ENCODE assay signal across 8 cellular contexts in genomic region chr14:50060871-50061663, GRCh38. TPM values are rescaled to one million over a fixed set of nuclear protein-coding genes. Genes with fewer than 3 reads are reported as not detected.
DNase-seq lines count a peak whose midpoint lies in the region; ATAC-seq, FAIRE-seq and TF ChIP-seq lines count a peak whose summit lies in the region.

No MANE protein-coding gene starts in this region.

- FAIRE-seq in HTR-8/SVneo (lab: Jason Lieb, UNC) (no peak), bronchial epithelial cell (lab: Jason Lieb, UNC) (no peak)

- no peak overlapping the region for H3K4me3 ChIP-seq in bronchial epithelial cell (ENCODE audit: low read depth, low read length)

- no peaks in the 10 kb centered on the region for H3K27me3 ChIP-seq in bronchial epithelial cell (ENCODE audit: control insufficient read depth, insufficient read depth, low read length)

- TF ChIP-seq CTCF in bronchial epithelial cell (IDR thresholded peaks at IDR 0.05; ENCODE audit: insufficient read depth, low read length, severe bottlenecking), result no peak

- DNase-seq in NCI-H1417 (lab: John Stamatoyannopoulos, UW) (peak in 2 of 3 experiments; percentile 28 to 32), NCI-H1417 treated with DMSO at 0.1 percent for 48 hours (lab: John Stamatoyannopoulos, UW) (no peak), HTR-8/SVneo (ENCODE audit: insufficient read length, low spot score) (peak; percentile 78), SW 1271 (lab: John Stamatoyannopoulos, UW) (peak; percentile 49 to 78), bronchial epithelial cell (ENCODE audit: low read depth) (peak; percentile 96), kidney glomerular epithelial cell (lab: John Stamatoyannopoulos, UW) (peak; percentile 73)
- peak; percentile 59 for DNase-seq in stimulated activated CD4-positive, alpha-beta T cell treated with anti-CD3 and anti-CD28 coated beads, Interleukin-4, amount 100 ng/mL, for 24 hours

- no peaks in the 10 kb centered on the region for H3K36me3 ChIP-seq in bronchial epithelial cell (ENCODE audit: control insufficient read depth, insufficient read depth, low read length)

- ATAC-seq in GM19455 (IDR thresholded peaks at IDR 0.05; ENCODE audit: unreplicated experiment), result no peak

RNA-seq across cellular contexts. Expression of gene VCPKMT, which starts 55.3 kb away (rescaled TPM):
- total RNA-seq in bronchial epithelial cell, result 5.3 and 5.4 TPM in 2 replicates
